ENCODE assay signal across 18 cellular contexts in the genomic region with DNA sequence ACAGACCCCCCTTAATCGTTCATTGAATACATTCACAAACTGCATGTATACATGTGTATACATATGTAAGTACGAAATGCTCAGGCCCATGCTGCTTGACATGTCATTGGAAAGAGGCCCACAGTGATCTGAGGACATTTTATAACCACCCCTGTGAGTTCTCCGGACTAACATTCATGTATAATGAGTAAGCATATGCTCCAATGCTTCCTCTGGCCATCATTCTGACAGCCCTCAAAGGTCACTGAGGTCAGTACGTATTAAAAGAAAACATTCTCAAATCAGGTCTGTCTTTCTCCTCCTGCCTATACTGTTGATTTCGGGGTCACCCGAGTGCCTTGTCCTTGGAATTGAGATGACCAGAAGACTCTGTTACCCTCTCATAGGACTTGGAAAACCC. TPM values are rescaled to one million over a fixed set of nuclear protein-coding genes. Genes with fewer than 3 reads are reported as not detected.
DNase-seq lines count a peak whose midpoint lies in the region; ATAC-seq, FAIRE-seq and TF ChIP-seq lines count a peak whose summit lies in the region.
"Had no signal": no experiment of that assay in that cellular context is flagged by ENCODE, and none has a peak within 500 bp of the region (broad histone marks: within the 10 kb centered on the region; RNA-seq: fewer than 3 reads in every experiment).

No MANE protein-coding gene starts in this region.

- H3K4me3 ChIP-seq in GM12878 (no peak overlapping the region), HepG2 (replicated peaks in 1 of 3; ENCODE audit: insufficient read depth in 1 of 3, low read depth in 2 of 3, low read length in 3 of 3) (no peak overlapping the region)
- H3K4me3 ChIP-seq: psoas muscle had no signal

- no peaks in the 10 kb centered on the region for H3K36me3 ChIP-seq in GM12878 (ENCODE audit: control insufficient read depth in 2 of 2, insufficient read depth in 2 of 2, low read length in 1 of 2)
- H3K36me3 ChIP-seq in HepG2 (replicated peaks in 1 of 2; ENCODE audit: control insufficient read depth in 1 of 2, insufficient read depth in 2 of 2, low read length in 2 of 2) = no peaks in the 10 kb centered on the region

- POLR2A ChIA-PET in GM12878 (lab: Charles Lee) (no interaction called here), HepG2 (lab: Yijun Ruan, JAX) (no interaction called here)

- TF ChIP-seq EP300 in GM12878 (IDR thresholded peaks at IDR 0.05; ENCODE audit: borderline replicate concordance in 1 of 2, control insufficient read depth in 1 of 2, low read depth in 2 of 2, low read length in 2 of 2) = no peak
- TF ChIP-seq EP300 in HepG2 (IDR thresholded peaks at IDR 0.05; ENCODE audit: low read depth in 2 of 2, low read length in 2 of 2) = no peak
- TF ChIP-seq EP300 in HepG2 (CRISPR knock-in tag; IDR thresholded peaks at IDR 0.05; ENCODE audit: borderline replicate concordance) = no peak

- no peaks in the 10 kb centered on the region for H3K27me3 ChIP-seq in GM12878 (replicated peaks in 1 of 2; ENCODE audit: control insufficient read depth in 2 of 2, insufficient read depth in 2 of 2, low read length in 1 of 2)
- H3K27me3 ChIP-seq in HepG2 (ENCODE audit: control insufficient read depth in 1 of 2, insufficient read depth in 2 of 2, low read length in 2 of 2) = no peaks in the 10 kb centered on the region

- TF ChIP-seq CTCF in GM12878 (IDR thresholded peaks at IDR 0.05 in 2 of 3, conservative IDR thresholded peaks at IDR 0.05 in 1 of 3; ENCODE audit: control insufficient read depth in 2 of 3, extremely low read depth in 1 of 3, insufficient read depth in 1 of 3, low read depth in 3 of 3, low read length in 3 of 3) = no peak
- no peak for TF ChIP-seq CTCF in HepG2 (CRISPR knock-in tag; IDR thresholded peaks at IDR 0.05)

- RAD21 ChIA-PET in GM12878 (lab: Charles Lee; ENCODE audit: unreplicated experiment) = no interaction called here

- no peaks in the 10 kb centered on the region for H3K9me3 ChIP-seq in GM12878 (replicated peaks; ENCODE audit: control insufficient read depth, insufficient read depth, low read length)
- H3K9me3 ChIP-seq in HepG2 (ENCODE audit: low read length) = no peaks in the 10 kb centered on the region
- H3K9me3 ChIP-seq: psoas muscle had no signal

- ATAC-seq in GM12878 (no peak), HepG2 (no peak)

- no peak for TF ChIP-seq POLR2A in GM12878 (IDR thresholded peaks at IDR 0.05; ENCODE audit: low read depth, low read length)
- no peak for TF ChIP-seq POLR2A in HepG2 (IDR thresholded peaks at IDR 0.05; ENCODE audit: insufficient read depth in 1 of 2, low read depth in 2 of 2, low read length in 2 of 2)

- no peak for TF ChIP-seq RAD21 in GM12878 (IDR thresholded peaks at IDR 0.05; ENCODE audit: insufficient read depth, low read depth, low read length)
- TF ChIP-seq RAD21 in HepG2 (CRISPR knock-in tag; IDR thresholded peaks at IDR 0.05) = no peak

- FAIRE-seq in GM12878 (lab: Jason Lieb, UNC) = no peak
- FAIRE-seq in HepG2 (lab: Jason Lieb, UNC) = no peak
- FAIRE-seq in frontal cortex (lab: Jason Lieb, UNC) = no peak

- H3K9ac ChIP-seq in GM12878 (ENCODE audit: control insufficient read depth, insufficient read depth, low read length) (no peak overlapping the region), HepG2 (ENCODE audit: insufficient read depth, low read depth, low read length) (no peak overlapping the region)

- H4K20me1 ChIP-seq in GM12878 (ENCODE audit: control insufficient read depth, insufficient read depth) = no peaks in the 10 kb centered on the region
- no peaks in the 10 kb centered on the region for H4K20me1 ChIP-seq in HepG2 (ENCODE audit: insufficient read depth, low read length)

- SMC1A ChIA-PET in GM12878 (lab: Charles Lee; ENCODE audit: uncharacterized antibody, unreplicated experiment) = interaction anchor here (0.7 to 1.5 kb wide), 4 partner anchors 12 to 506 kb away, joined by 3 to 4 read pairs (median 3); no protein-coding TSS in a partner anchor

- H2AFZ ChIP-seq in GM12878 (ENCODE audit: control insufficient read depth, low read depth, low read length) = no peak overlapping the region
- H2AFZ ChIP-seq in HepG2 (ENCODE audit: low read length) = no peak overlapping the region

- H3K79me2 ChIP-seq in GM12878 (ENCODE audit: control insufficient read depth, insufficient read depth, low read length) (no peaks in the 10 kb centered on the region), HepG2 (ENCODE audit: insufficient read depth, low read length) (no peaks in the 10 kb centered on the region)

- H3K27ac ChIP-seq in GM12878 (ENCODE audit: control insufficient read depth, insufficient read depth) = no peak overlapping the region
- no peak overlapping the region for H3K27ac ChIP-seq in HepG2 (ENCODE audit: extremely low read length, insufficient read depth, low read length)
- H3K27ac ChIP-seq: psoas muscle had no signal

- intact Hi-C loops in GM12878 (cut with micrococcal nuclease; ENCODE audit: unreplicated experiment) = no loop called here
- intact Hi-C loops in HepG2 (cut with micrococcal nuclease; ENCODE audit: unreplicated experiment) = no loop called here

- BruUV-seq in GM12878 (replicated peaks; lab: Mats Ljungman, UMichigan) (no TSS peak), HepG2 (replicated peaks; lab: Mats Ljungman, UMichigan) (no TSS peak)

- 7% methylated on average over 6 of the region's 6 CpGs for WGBS in GM12878 (ENCODE audit: insufficient coverage, insufficient replicate concordance, low lambda C conversion rate, missing lambda C conversion rate)
- WGBS in HepG2 (ENCODE audit: low lambda C conversion rate) = 21% methylated on average over 6 of the region's 6 CpGs

- peak; percentile 58 for DNase-seq in DMS53 (lab: John Stamatoyannopoulos, UW)
- peak; percentile 5 for DNase-seq in HT1080 (ENCODE audit: low read depth)
- DNase-seq in GM12878 (ENCODE audit: low read depth, low spot score) = no peak
- DNase-seq in HepG2 (ENCODE audit: low spot score) = peak; percentile 3
- DNase-seq in frontal cortex (ENCODE audit: low spot score in 2 of 2) = no peak
- DNase-seq in NCI-H2029 (lab: John Stamatoyannopoulos, UW) = no peak
- no peak for DNase-seq in NCI-H345 treated with DMSO at 0.1 percent for 48 hours (lab: John Stamatoyannopoulos, UW; ENCODE audit: unreplicated experiment)
- no peak for DNase-seq in activated T-cell treated with anti-CD3 and anti-CD28 coated beads, Interleukin-2, amount 50 U/mL, for 1 hour
- DNase-seq: activated CD4-positive, CD25-positive, alpha-beta regulatory T cell; activated effector memory CD4-positive, alpha-beta T cell treated with anti-CD3 and anti-CD28 coated beads, Interleukin-2, amount 50 U/mL, for 16 hours; AML-193; aorta; naive B cell; NCI-H2081; NCI-H69; psoas muscle; RPMI8226; T-helper 1 cell had no signal

- H3K4me1 ChIP-seq in GM12878 (ENCODE audit: control insufficient read depth, insufficient read depth, low read length) (no peaks in the 10 kb centered on the region), HepG2 (ENCODE audit: insufficient read depth, low read length) (peaks cover 11% of the 10 kb centered on the region; the same call in 1 of the 2 replicates)

- in situ Hi-C loops in GM12878 (cut with MboI) (no loop called here), HepG2 (cut with HindIII; ENCODE audit: extremely low pct_ligation_motif_present, low pct_unique_long_range_greater_than_20kb) (no loop called here)

- H3K4me2 ChIP-seq in GM12878 (ENCODE audit: control insufficient read depth, insufficient read depth) (no peak overlapping the region), HepG2 (ENCODE audit: low read depth, low read length) (no peak overlapping the region)

- CTCF ChIA-PET in GM12878 (lab: Yijun Ruan, JAX) (interaction anchor here (0.7 kb wide), 1 partner anchor 338 kb away, joined by 3 read pairs; no protein-coding TSS in a partner anchor), HepG2 (lab: Yijun Ruan, JAX; ENCODE audit: low intra/inter-chr PET ratio, low total read pairs) (no interaction called here)

RNA-seq across cellular contexts. Expression of a gene that starts 54.9 kb away (rescaled TPM):
- total RNA-seq in HT1080 (2014; rRNA removed; shearing (Covaris generic)) = 3.4 and 4.0 TPM in 2 replicates
- 2.9 and 4.0 TPM in 2 replicates for polyA plus RNA-seq in HT1080 (2015; cell fraction: cytosol; rRNA removed)
- polyA plus RNA-seq in HT1080 (2015; cell fraction: nucleus; rRNA removed) = 8.7 and 9.0 TPM in 2 replicates
- total RNA-seq in GM12878 (2013; cell fraction: nucleolus; rRNA removed) = 1.1 and 1.9 TPM in 2 replicates
- 0.51 and 0.54 TPM in 2 replicates for total RNA-seq in GM12878 (2014; rRNA removed)
- total RNA-seq in GM12878 (2014; rRNA removed; fragmentation: Illumina TruSeq; extraction: Trizol) = 0.49 and 0.60 TPM in 2 replicates
- 0.41 and 0.48 TPM in 2 replicates for total RNA-seq in GM12878 (2021)
- 0.39 TPM for polyA plus RNA-seq in GM12878 (2011; ENCODE audit: low read depth)
- 9.6 and 12.2 TPM in 2 replicates for polyA plus RNA-seq in GM12878 (2011; rRNA removed)
- 4.1 and 5.5 TPM in 2 replicates for polyA plus RNA-seq in GM12878 (2011; cell fraction: cytosol; rRNA removed)
- 9.5 and 10.9 TPM in 2 replicates for polyA plus RNA-seq in GM12878 (2011; cell fraction: nucleus; rRNA removed)
- 0.58 and 1.0 TPM in 2 replicates for polyA plus RNA-seq in GM12878 (2012)
- polyA plus RNA-seq in GM12878 (2014; fragmentation: Illumina TruSeq; extraction: Trizol) = 0.57 and 1.3 TPM in 2 replicates
- polyA plus RNA-seq in GM12878 (2014; fragmentation: Nextera tagmentation; extraction: Ambion mirVana) = under 1 TPM; 0.40 to 0.53 TPM
- polyA plus RNA-seq in GM12878 (2014; rRNA removed) = 0.27 and 0.63 TPM in 2 replicates
- polyA plus RNA-seq in GM12878 (2016; fragmentation: Nextera tagmentation; extraction: Ambion mirVana) = under 1 TPM; 0.25 to 0.47 TPM
- 7.7 and 8.0 TPM in 2 replicates for polyA minus RNA-seq in GM12878 (2011; rRNA and poly(A)+ RNA removed)
- polyA minus RNA-seq in GM12878 (2011; cell fraction: cytosol; rRNA and poly(A)+ RNA removed) = 4.1 and 8.2 TPM in 2 replicates
- 7.5 and 8.5 TPM in 2 replicates for polyA minus RNA-seq in GM12878 (2011; cell fraction: nucleus; rRNA and poly(A)+ RNA removed)
- 13.8 and 15.4 TPM in 2 replicates for total RNA-seq in HepG2 (2016; rRNA removed; fragmentation: Illumina TruSeq; extraction: Trizol)
- total RNA-seq in HepG2 (2016; cell fraction: cytosol; rRNA removed; fragmentation: Illumina TruSeq; extraction: Trizol; ENCODE audit: low read depth) = 1.3 TPM in 2 replicates
- total RNA-seq in HepG2 (2016; cell fraction: insoluble cytoplasmic fraction; rRNA removed; fragmentation: Illumina TruSeq; extraction: Trizol) = 13.2 and 14.6 TPM in 2 replicates
- 5.1 and 5.9 TPM in 2 replicates for total RNA-seq in HepG2 (2016; cell fraction: membrane; rRNA removed; fragmentation: Illumina TruSeq; extraction: Trizol)
- 22.7 and 22.9 TPM in 2 replicates for total RNA-seq in HepG2 (2016; cell fraction: nucleus; rRNA removed; fragmentation: Illumina TruSeq; extraction: Trizol)
- polyA plus RNA-seq in HepG2 (2011; rRNA removed) = 4.9 and 8.0 TPM in 2 replicates
- 2.8 and 3.0 TPM in 2 replicates for polyA plus RNA-seq in HepG2 (2011; cell fraction: cytosol; rRNA removed)
- polyA plus RNA-seq in HepG2 (2011; cell fraction: nucleus; rRNA removed) = 14.0 and 14.5 TPM in 2 replicates
- 4.4 and 5.7 TPM in 2 replicates for polyA plus RNA-seq in HepG2 (2012)
- polyA plus RNA-seq in HepG2 (2016; cell fraction: cytosol; fragmentation: Illumina TruSeq; extraction: Trizol; ENCODE audit: low read depth) = 0.22 and 0.33 TPM in 2 replicates
- polyA plus RNA-seq in HepG2 (2016; cell fraction: insoluble cytoplasmic fraction; fragmentation: Illumina TruSeq; extraction: Trizol; ENCODE audit: low read depth) = 7.7 and 8.0 TPM in 2 replicates
- polyA plus RNA-seq in HepG2 (2016; cell fraction: membrane; fragmentation: Illumina TruSeq; extraction: Trizol; ENCODE audit: low read depth) = 1.5 and 1.6 TPM in 2 replicates
- 32.2 and 34.0 TPM in 2 replicates for polyA plus RNA-seq in HepG2 (2016; cell fraction: nucleus; fragmentation: Illumina TruSeq; extraction: Trizol; ENCODE audit: insufficient read depth, low read depth)
- 6.6 and 25.8 TPM in 2 replicates for polyA minus RNA-seq in HepG2 (2011; rRNA and poly(A)+ RNA removed; ENCODE audit: low replicate concordance)
- polyA minus RNA-seq in HepG2 (2011; cell fraction: cytosol; rRNA and poly(A)+ RNA removed) = 6.4 and 7.7 TPM in 2 replicates
- polyA minus RNA-seq in HepG2 (2011; cell fraction: nucleus; rRNA and poly(A)+ RNA removed) = 15.9 and 16.6 TPM in 2 replicates
- 4.1 TPM for total RNA-seq in frontal cortex

Comparison
In these comparisons a context has a peak if more than half of its experiments do, and no peak if none do; other contexts are left out.
1. DNase-seq: peak in DMS53 (single experiment), HT1080 (single experiment) and HepG2 (single experiment); none in GM12878 (single experiment), frontal cortex (0 of 2), NCI-H2029 (single experiment), NCI-H345 treated with DMSO at 0.1 percent for 48 hours (single experiment) and activated T-cell treated with anti-CD3 and anti-CD28 coated beads, Interleukin-2, amount 50 U/mL, for 1 hour (single experiment).